Comparison of ENCODE assay signal across 8 cellular contexts in genomic region chr1:183470961-183471747, GRCh38. TPM values are rescaled to one million over a fixed set of nuclear protein-coding genes. Genes with fewer than 3 reads are reported as not detected.
DNase-seq lines count a peak whose midpoint lies in the region; ATAC-seq and TF ChIP-seq lines count a peak whose summit lies in the region.

No MANE protein-coding gene starts in this region.

- peak overlapping the region; percentile 98 for H3K27ac ChIP-seq in layer of hippocampus (ENCODE audit: low read depth, low read length)

- TF ChIP-seq CTCF in AG04449 (IDR thresholded peaks at IDR 0.05; ENCODE audit: insufficient read depth, low read length, missing control alignments): no peak

- CTCF ChIA-PET in AG04449 (lab: Yijun Ruan, JAX): interaction anchor here (0.6 to 1.6 kb wide), 7 partner anchors 9 to 446 kb away, joined by 3 to 6 read pairs (median 3); no protein-coding TSS in a partner anchor

- peak overlapping the region; percentile 94 for H3K4me3 ChIP-seq in AG04449 (ENCODE audit: low read depth, low read length)

- DNase-seq in AG04449 (ENCODE audit: low read depth, low spot score) (no peak), NCI-H226 (peak; percentile 76), cerebellum (ENCODE audit: low spot score) (peak; percentile 58)
- DNase-seq in stimulated activated CD4-positive, alpha-beta T cell treated with anti-CD3 and anti-CD28 coated beads, Interleukin-1b, Interleukin-23, amount 100 ng/mL, for 4 hours (ENCODE audit: low read depth in 2 of 2): peak; percentile 48 to 66

- no peaks in the 10 kb centered on the region for H3K27me3 ChIP-seq in layer of hippocampus (ENCODE audit: control insufficient read depth, insufficient read depth, low read length)

- ATAC-seq in GM18861 (IDR thresholded peaks at IDR 0.05; ENCODE audit: unreplicated experiment) (peak; percentile 27), HG03139 (IDR thresholded peaks at IDR 0.05; ENCODE audit: unreplicated experiment) (peak; percentile 25)
- peak; percentile 16 to 18 for ATAC-seq in activated CD4-positive, CD25-positive, alpha-beta regulatory T cell treated with anti-CD3 and anti-CD28 coated beads, Interleukin-2, amount 50 U/mL, for 24 hours

- POLR2A ChIA-PET in AG04449 (lab: Yijun Ruan, JAX): interaction anchor here (0.6 to 0.7 kb wide), 4 partner anchors 22 to 1393 kb away, joined by 3 read pairs; no protein-coding TSS in a partner anchor

RNA-seq across cellular contexts. Expression of gene SMG7, which starts 1.1 kb away (rescaled TPM):
- 47.0 TPM for total RNA-seq in cerebellum

RNA-seq across cellular contexts. Expression of gene NMNAT2, which starts 53.0 kb away (rescaled TPM):
- 46.0 TPM for total RNA-seq in cerebellum
